20 cellular contexts compared by ENCODE assay signal in the genomic region with DNA sequence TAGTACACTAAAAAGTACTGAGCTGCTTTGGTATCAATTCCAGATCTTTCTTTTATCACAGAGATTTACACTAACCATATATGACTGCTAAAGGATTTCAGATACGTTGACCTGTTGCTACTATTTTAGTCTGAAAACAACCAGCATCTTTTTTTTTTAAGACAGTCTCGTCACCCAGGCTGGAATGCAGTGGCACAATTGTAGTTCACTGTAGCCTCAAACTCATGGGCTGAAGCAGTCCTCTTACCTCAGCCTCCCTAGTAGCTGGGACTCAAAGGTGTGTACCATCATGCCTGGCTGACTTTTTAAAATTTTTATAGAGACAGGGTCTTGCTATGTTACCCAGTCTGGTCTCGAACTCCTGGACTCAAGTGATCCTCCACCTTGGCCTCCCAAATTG. TPM values are rescaled to one million over a fixed set of nuclear protein-coding genes. Genes with fewer than 3 reads are reported as not detected.
DNase-seq lines count a peak whose midpoint lies in the region; ATAC-seq and TF ChIP-seq lines count a peak whose summit lies in the region.
"Had no signal": no experiment of that assay in that cellular context is flagged by ENCODE, and none has a peak within 500 bp of the region (broad histone marks: within the 10 kb centered on the region; RNA-seq: fewer than 3 reads in every experiment).

No MANE protein-coding gene starts in this region.

- H3K9me3 ChIP-seq in psoas muscle = no peaks in the 10 kb centered on the region
- H3K9me3 ChIP-seq: SJSA1 had no signal

- CTCF ChIA-PET in Calu3 (lab: Charles Lee) = interaction anchor here (1.2 kb wide), 1 partner anchor 177 kb away, joined by 4 read pairs; no protein-coding TSS in a partner anchor
- CTCF ChIA-PET in RWPE1 (lab: Yijun Ruan, JAX) = interaction anchor here (0.6 kb wide), 1 partner anchor 33 kb away, joined by 3 read pairs; no protein-coding TSS in a partner anchor

- no peak overlapping the region for H3K4me3 Mint-ChIP-seq in Calu3 (ENCODE audit: low read depth, unreplicated experiment)
- H3K4me3 Mint-ChIP-seq: activated CD4-positive, alpha-beta memory T cell treated with anti-CD3 and anti-CD28 coated beads, Interleukin-2, amount 10 ng/mL, durations not matched to agents 7 days and 5 days; stimulated activated memory B cell treated with anti-CD40 and anti-IgM and Interleukin-4, amounts not matched to agents 10 μg/mL and 1 μg/mL and 100 μg/mL, for 72 hours had no signal

- H3K27ac ChIP-seq in RWPE1 (peak overlapping the region; percentile 66), epithelial cell of prostate (peak overlapping the region; percentile 78), psoas muscle (peak overlapping the region; percentile 78)
- H3K27ac ChIP-seq: SJSA1, WERI-Rb-1 had no signal

- H3K27me3 Mint-ChIP-seq in Calu3 (ENCODE audit: unreplicated experiment) = no peaks in the 10 kb centered on the region
- H3K27me3 Mint-ChIP-seq: activated CD4-positive, alpha-beta memory T cell treated with anti-CD3 and anti-CD28 coated beads, Interleukin-2, amount 10 ng/mL, durations not matched to agents 7 days and 5 days; stimulated activated memory B cell treated with anti-CD40 and anti-IgM and Interleukin-4, amounts not matched to agents 10 μg/mL and 1 μg/mL and 100 μg/mL, for 72 hours had no signal

- POLR2A ChIA-PET in RWPE1 (lab: Yijun Ruan, JAX; ENCODE audit: low non-redundant PET) = no interaction called here

- H3K9me3 Mint-ChIP-seq in Calu3 (ENCODE audit: low read depth, unreplicated experiment) = no peaks in the 10 kb centered on the region
- H3K9me3 Mint-ChIP-seq: activated CD4-positive, alpha-beta memory T cell treated with anti-CD3 and anti-CD28 coated beads, Interleukin-2, amount 10 ng/mL, durations not matched to agents 7 days and 5 days had no signal

- 56 to 81% (median 61%) methylated on average over 3 of the region's 3 CpGs for WGBS in psoas muscle, 3 donors

- ATAC-seq in psoas muscle (no peak), HG02884 (IDR thresholded peaks at IDR 0.05; ENCODE audit: unreplicated experiment) (no peak)
- ATAC-seq: left lobe of liver; stimulated activated memory B cell treated with anti-CD40 and anti-IgM and Interleukin-4, amounts not matched to agents 10 μg/mL and 1 μg/mL and 100 μg/mL, for 72 hours had no signal

- TF ChIP-seq CTCF in Calu3 (IDR thresholded peaks at IDR 0.05; ENCODE audit: unreplicated experiment) (no peak), RWPE1 (conservative IDR thresholded peaks at IDR 0.05; ENCODE audit: low read depth) (no peak), psoas muscle (IDR thresholded peaks at IDR 0.05) (no peak)

- peaks cover 42% of the 10 kb centered on the region for H3K36me3 Mint-ChIP-seq in Calu3 (ENCODE audit: insufficient read depth, unreplicated experiment)

- peaks cover 18% of the 10 kb centered on the region for H3K4me1 Mint-ChIP-seq in Calu3 (ENCODE audit: low read depth, unreplicated experiment)

- H3K36me3 ChIP-seq in psoas muscle (ENCODE audit: insufficient read depth in 1 of 2, low read depth in 1 of 2) = peaks cover 0 to 42% of the 10 kb centered on the region in 2 donors

- peaks cover 35% of the 10 kb centered on the region for H3K4me1 ChIP-seq in psoas muscle

- DNase-seq in Calu3 = no peak
- no peak for DNase-seq in RWPE1 (ENCODE audit: low spot score)
- DNase-seq in epithelial cell of prostate (ENCODE audit: low read depth, low spot score) = no peak
- no peak for DNase-seq in psoas muscle
- no peak for DNase-seq in NCI-H2171 treated with DMSO at 0.1 percent for 48 hours (lab: John Stamatoyannopoulos, UW)
- DNase-seq in MV-4-11 (lab: John Stamatoyannopoulos, UW) = no peak
- DNase-seq: activated CD4-positive, alpha-beta memory T cell treated with anti-CD3 and anti-CD28 coated beads, Interleukin-2, amount 10 ng/mL, durations not matched to agents 7 days and 5 days; AML-193; COR-L47; dermis blood vessel endothelial cell; DND-41; NCI-H1417 treated with DMSO at 0.1 percent for 48 hours; NCI-H446 treated with DMSO at 0.1 percent for 48 hours; stimulated activated CD4-positive, alpha-beta T cell treated with anti-CD3 and anti-CD28 coated beads, Interleukin-2, amount 100 ng/mL, for 24 hours; T-helper 2 cell; WERI-Rb-1 had no signal

- intact Hi-C loops in Calu3 (cut with micrococcal nuclease; ENCODE audit: unreplicated experiment) (no loop called here), psoas muscle (cut with DNase I) (no loop called here)

- H3K27me3 ChIP-seq in psoas muscle (ENCODE audit: insufficient read depth in 3 of 3, low read length in 2 of 3) = no peaks in the 10 kb centered on the region
- H3K27me3 ChIP-seq: SJSA1 had no signal

- H3K4me3 ChIP-seq in psoas muscle = no peak overlapping the region
- H3K4me3 ChIP-seq: SJSA1 had no signal

- H3K27ac Mint-ChIP-seq in Calu3 (ENCODE audit: unreplicated experiment) = peak overlapping the region; percentile 82
- H3K27ac Mint-ChIP-seq: activated CD4-positive, alpha-beta memory T cell treated with anti-CD3 and anti-CD28 coated beads, Interleukin-2, amount 10 ng/mL, durations not matched to agents 7 days and 5 days; stimulated activated memory B cell treated with anti-CD40 and anti-IgM and Interleukin-4, amounts not matched to agents 10 μg/mL and 1 μg/mL and 100 μg/mL, for 72 hours had no signal

- BruUV-seq in Calu3 (replicated peaks; lab: Mats Ljungman, UMichigan) = no TSS peak

RNA-seq across cellular contexts. Expression of a gene that starts 24.2 kb away (rescaled TPM):
- total RNA-seq in Calu3 (2022) (27.0 and 28.2 TPM in 2 replicates), psoas muscle (10 to 100 TPM in 3 of 4 donors, 1 to 10 TPM in 1; 8.7 to 15.8 (median 11.9) TPM)
- polyA plus RNA-seq in psoas muscle = 10 to 100 TPM in 1 of 3 donors, 1 to 10 TPM in 2; 7.2 to 12.3 (median 9.0) TPM

RNA-seq across cellular contexts. Expression of a gene that starts 59.8 kb away (rescaled TPM):
- 0.73 and 1.5 TPM in 2 replicates for total RNA-seq in Calu3 (2022)
- 1 to 10 TPM in 2 of 4 donors, under 1 TPM in 2; 0.32 to 2.0 (median 1.2) TPM for total RNA-seq in psoas muscle
- 1 to 10 TPM in 1 of 3 donors, under 1 TPM in 2; 0.42 to 1.9 (median 0.62) TPM for polyA plus RNA-seq in psoas muscle
